39 cellular contexts compared by ENCODE assay signal in genomic region chr7:143341842-143342241, GRCh38. TPM values are rescaled to one million over a fixed set of nuclear protein-coding genes. Genes with fewer than 3 reads are reported as not detected.
"Had no signal": no experiment of that assay in that cellular context is flagged by ENCODE, and none has a peak within 500 bp of the region (broad histone marks: within the 10 kb centered on the region; RNA-seq: fewer than 3 reads in every experiment).

No MANE protein-coding gene starts in this region.

- H3K27me3 ChIP-seq: body of pancreas, brain microvascular endothelial cell, breast epithelium had no signal

- ATAC-seq: activated CD8-positive, alpha-beta T cell treated with anti-CD3 and anti-CD28 coated beads for 36 hours; activated naive CD4-positive, alpha-beta T cell treated with anti-CD3 and anti-CD28 coated beads, Interleukin-2, amount 50 U/mL, for 72 hours; activated T-cell treated with anti-CD3 and anti-CD28 coated beads, Interleukin-2, amount 50 U/mL, for 4 hours; activated T-cell treated with anti-CD3 and anti-CD28 coated beads, Interleukin-2, amount 50 U/mL, for 72 hours; activated T-helper 17 cell treated with anti-CD3 and anti-CD28 coated beads, Interleukin-2, amount 50 U/mL, for 72 hours; body of pancreas had no signal

- H3K9me3 ChIP-seq: adrenal gland, body of pancreas, breast epithelium had no signal

- H3K36me3 Mint-ChIP-seq: activated CD4-positive, alpha-beta memory T cell treated with anti-CD3 and anti-CD28 coated beads for 36 hours; activated naive CD4-positive, alpha-beta T cell treated with anti-CD3 and anti-CD28 coated beads, Interleukin-2, amount 50 U/mL, for 72 hours; activated naive CD8-positive, alpha-beta T cell treated with anti-CD3 and anti-CD28 coated beads for 36 hours had no signal

- FAIRE-seq: astrocyte, TTC549 had no signal

- DNase-seq: activated B cell treated with CpG ODN at 0.5 μM for 24 hours; activated CD4-positive, alpha-beta memory T cell treated with anti-CD3 and anti-CD28 coated beads for 36 hours; activated CD4-positive, alpha-beta T cell treated with anti-CD3 and anti-CD28 coated beads for 4 hours; activated CD4-positive, alpha-beta T cell treated with anti-CD3 and anti-CD28 coated beads, Interleukin-2, amount 10 ng/mL, durations not matched to agents 24 days and 14 days; activated CD4-positive, alpha-beta T cell treated with anti-CD3 and anti-CD28 coated beads, Interleukin-2, amount 50 U/mL, for 1 hour; activated CD4-positive, alpha-beta T cell treated with anti-CD3 and anti-CD28 coated beads, Interleukin-2, amount 50 U/mL, for 4 hours; activated CD4-positive, CD25-positive, alpha-beta regulatory T cell treated with anti-CD3 and anti-CD28 coated beads, Interleukin-2, amount 50 U/mL, for 72 hours; activated CD8-positive, alpha-beta memory T cell treated with anti-CD3 and anti-CD28 coated beads, Interleukin-2, amount 50 U/mL, for 4 hours; activated CD8-positive, alpha-beta T cell treated with anti-CD3 and anti-CD28 coated beads for 36 hours; activated effector memory CD4-positive, alpha-beta T cell treated with anti-CD3 and anti-CD28 coated beads, Interleukin-2, amount 50 U/mL, for 16 hours; activated gamma-delta T cell treated with Interleukin-2 at 50 U/mL for 16 hours; activated naive CD4-positive, alpha-beta T cell; activated naive CD4-positive, alpha-beta T cell treated with anti-CD3 and anti-CD28 coated beads for 36 hours; activated naive CD4-positive, alpha-beta T cell treated with anti-CD3 and anti-CD28 coated beads, Interleukin-2, amount 50 U/mL, for 16 hours; activated naive CD8-positive, alpha-beta T cell treated with anti-CD3 and anti-CD28 coated beads for 36 hours; activated T-cell treated with anti-CD3 and anti-CD28 coated beads for 4 hours; activated T-cell treated with anti-CD3 and anti-CD28 coated beads, Interleukin-2, amount 50 U/mL, for 1 hour; activated T-cell treated with anti-CD3 and anti-CD28 coated beads, Interleukin-2, amount 50 U/mL, for 4 hours; activated T-cell treated with anti-CD3 and anti-CD28 coated beads, Interleukin-2, amount 50 U/mL, for 72 hours; adrenal gland; amniotic stem cell; aorta; body of pancreas; brain microvascular endothelial cell; central memory CD4-positive, alpha-beta T cell; T-helper 1 cell; T-helper 2 cell; T-helper 9 cell had no signal

- H3K4me3 ChIP-seq: adrenal gland, body of pancreas, breast epithelium had no signal

- H3K4me1 ChIP-seq: body of pancreas, breast epithelium had no signal

- H3K9me3 Mint-ChIP-seq: activated B cell treated with CpG ODN at 0.5 μM for 24 hours; activated CD4-positive, alpha-beta memory T cell treated with anti-CD3 and anti-CD28 coated beads for 36 hours; activated CD4-positive, alpha-beta T cell treated with anti-CD3 and anti-CD28 coated beads, Interleukin-2, amount 10 ng/mL, durations not matched to agents 24 days and 14 days; activated CD8-positive, alpha-beta T cell treated with anti-CD3 and anti-CD28 coated beads for 36 hours; activated naive CD4-positive, alpha-beta T cell treated with anti-CD3 and anti-CD28 coated beads for 36 hours; activated naive CD4-positive, alpha-beta T cell treated with anti-CD3 and anti-CD28 coated beads, Interleukin-2, amount 50 U/mL, for 72 hours; activated naive CD8-positive, alpha-beta T cell treated with anti-CD3 and anti-CD28 coated beads for 36 hours; activated T-cell treated with anti-CD3 and anti-CD28 coated beads, Interleukin-2, amount 50 U/mL, for 4 hours; activated T-helper 1 cell treated with anti-CD3 and anti-CD28 coated beads, Interleukin-12 subunit alpha, Interleukin-12 subunit beta, Interleukin-2, Interleukin-4 antibody, amounts not matched to agents 30 ng/mL and 10 ng/mL and 1 ng/mL, durations not matched to agents 14 hours and 24 hours and 36 hours; activated T-helper 17 cell treated with anti-CD3 and anti-CD28 coated beads, Interleukin-2, amount 50 U/mL, for 72 hours; T-helper 1 cell treated with Interleukin-12 subunit alpha and Interleukin-12 subunit beta and Interleukin-4 antibody, amounts not matched to agents 30 μg/mL and 1 μg/mL, for 36 hours; T-helper 2 cell treated with Interferon-gamma antibody and Interleukin-4, amounts not matched to agents 5 μg/mL and 100 μg/mL, for 36 hours had no signal

- H3K36me3 ChIP-seq: adrenal gland, brain microvascular endothelial cell, breast epithelium had no signal

- H3K27ac Mint-ChIP-seq: activated B cell treated with CpG ODN at 0.5 μM for 24 hours; activated CD4-positive, alpha-beta memory T cell treated with anti-CD3 and anti-CD28 coated beads for 36 hours; activated CD4-positive, alpha-beta T cell treated with anti-CD3 and anti-CD28 coated beads, Interleukin-2, amount 10 ng/mL, durations not matched to agents 24 days and 14 days; activated CD8-positive, alpha-beta T cell treated with anti-CD3 and anti-CD28 coated beads for 36 hours; activated naive CD4-positive, alpha-beta T cell treated with anti-CD3 and anti-CD28 coated beads for 36 hours; activated naive CD4-positive, alpha-beta T cell treated with anti-CD3 and anti-CD28 coated beads, Interleukin-2, amount 50 U/mL, for 72 hours; activated naive CD8-positive, alpha-beta T cell treated with anti-CD3 and anti-CD28 coated beads for 36 hours; activated T-cell treated with anti-CD3 and anti-CD28 coated beads, Interleukin-2, amount 50 U/mL, for 72 hours; activated T-helper 1 cell treated with anti-CD3 and anti-CD28 coated beads, Interleukin-12 subunit alpha, Interleukin-12 subunit beta, Interleukin-2, Interleukin-4 antibody, amounts not matched to agents 30 ng/mL and 10 ng/mL and 1 ng/mL, durations not matched to agents 14 hours and 24 hours and 36 hours; activated T-helper 17 cell treated with anti-CD3 and anti-CD28 coated beads, Interleukin-2, amount 50 U/mL, for 72 hours; T-helper 1 cell treated with Interleukin-12 subunit alpha and Interleukin-12 subunit beta and Interleukin-4 antibody, amounts not matched to agents 30 μg/mL and 1 μg/mL, for 36 hours; T-helper 2 cell treated with Interferon-gamma antibody and Interleukin-4, amounts not matched to agents 5 μg/mL and 100 μg/mL, for 36 hours had no signal

- H3K4me3 Mint-ChIP-seq: activated B cell treated with CpG ODN at 0.5 μM for 24 hours; activated CD4-positive, alpha-beta memory T cell treated with anti-CD3 and anti-CD28 coated beads for 36 hours; activated CD4-positive, alpha-beta T cell treated with anti-CD3 and anti-CD28 coated beads, Interleukin-2, amount 10 ng/mL, durations not matched to agents 24 days and 14 days; activated CD8-positive, alpha-beta T cell treated with anti-CD3 and anti-CD28 coated beads for 36 hours; activated naive CD4-positive, alpha-beta T cell treated with anti-CD3 and anti-CD28 coated beads for 36 hours; activated naive CD8-positive, alpha-beta T cell treated with anti-CD3 and anti-CD28 coated beads for 36 hours; activated T-cell treated with anti-CD3 and anti-CD28 coated beads, Interleukin-2, amount 50 U/mL, for 4 hours; activated T-cell treated with anti-CD3 and anti-CD28 coated beads, Interleukin-2, amount 50 U/mL, for 72 hours; activated T-helper 1 cell treated with anti-CD3 and anti-CD28 coated beads, Interleukin-12 subunit alpha, Interleukin-12 subunit beta, Interleukin-2, Interleukin-4 antibody, amounts not matched to agents 30 ng/mL and 10 ng/mL and 1 ng/mL, durations not matched to agents 14 hours and 24 hours and 36 hours; activated T-helper 17 cell treated with anti-CD3 and anti-CD28 coated beads, Interleukin-2, amount 50 U/mL, for 72 hours; T-helper 1 cell treated with Interleukin-12 subunit alpha and Interleukin-12 subunit beta and Interleukin-4 antibody, amounts not matched to agents 30 μg/mL and 1 μg/mL, for 36 hours; T-helper 2 cell treated with Interferon-gamma antibody and Interleukin-4, amounts not matched to agents 5 μg/mL and 100 μg/mL, for 36 hours had no signal

- H3K27me3 Mint-ChIP-seq: activated CD4-positive, alpha-beta memory T cell treated with anti-CD3 and anti-CD28 coated beads for 36 hours had no signal

- H3K27ac ChIP-seq: adrenal gland, body of pancreas, brain microvascular endothelial cell, breast epithelium, VCaP had no signal

RNA-seq across cellular contexts. Expression of gene FAM131B, which starts 20.7 kb away (rescaled TPM):
- total RNA-seq: activated B cell treated with CpG ODN at 0.5 μM for 24 hours had no signal

RNA-seq across cellular contexts. Expression of gene CLCN1, which starts 25.9 kb away (rescaled TPM):
- total RNA-seq: activated B cell treated with CpG ODN at 0.5 μM for 24 hours; activated CD4-positive, alpha-beta T cell treated with anti-CD3 and anti-CD28 coated beads, Interleukin-2, amount 10 ng/mL, durations not matched to agents 24 days and 14 days; activated naive CD4-positive, alpha-beta T cell treated with anti-CD3 and anti-CD28 coated beads for 36 hours; activated T-cell treated with anti-CD3 and anti-CD28 coated beads, Interleukin-2, amount 50 U/mL, for 4 hours; activated T-helper 1 cell treated with anti-CD3 and anti-CD28 coated beads, Interleukin-12 subunit alpha, Interleukin-12 subunit beta, Interleukin-2, Interleukin-4 antibody, amounts not matched to agents 30 ng/mL and 10 ng/mL and 1 ng/mL, durations not matched to agents 14 hours and 24 hours and 36 hours; aorta; astrocyte; body of pancreas; cardiac septum; cerebellum had no signal
- polyA plus RNA-seq: aorta had no signal
